In the genomic region with DNA sequence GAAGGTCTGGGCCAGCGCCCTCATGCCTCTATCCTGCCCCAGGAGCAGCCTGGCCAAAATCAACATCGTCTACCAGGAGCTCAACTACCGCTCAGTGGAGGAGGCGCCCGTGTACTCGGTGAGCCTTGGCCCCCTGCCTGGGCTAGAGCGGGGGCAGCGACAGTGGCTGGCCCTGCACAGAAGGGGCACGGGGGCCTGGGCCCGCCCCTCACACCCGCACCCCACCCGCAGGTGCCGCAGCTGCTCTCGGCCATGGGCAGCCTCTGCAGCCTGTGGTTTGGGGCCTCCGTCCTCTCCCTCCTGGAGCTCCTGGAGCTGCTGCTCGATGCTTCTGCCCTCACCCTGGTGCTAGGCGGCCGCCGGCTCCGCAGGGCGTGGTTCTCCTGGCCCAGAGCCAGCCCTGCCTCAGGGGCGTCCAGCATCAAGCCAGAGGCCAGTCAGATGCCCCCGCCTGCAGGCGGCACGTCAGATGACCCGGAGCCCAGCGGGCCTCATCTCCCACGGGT, we compare ENCODE assay signal across 1 cellular context.
TF ChIP-seq lines count a peak whose summit lies in the region.

No MANE protein-coding gene starts in this region.

TF ChIP-seq in H1, 55 proteins besides CTCF, POLR2A, EP300 and RAD21:
- TF ChIP-seq ATF3 (IDR thresholded peaks at IDR 0.05; ENCODE audit: insufficient read depth, low read depth, low read length), result no peak
- no peak for TF ChIP-seq BRCA1 (IDR thresholded peaks at IDR 0.05; ENCODE audit: low read depth, low read length)
- no peak for TF ChIP-seq RBBP5 (IDR thresholded peaks at IDR 0.05; ENCODE audit: borderline replicate concordance, low read depth, low read length)
- TF ChIP-seq BACH1 (IDR thresholded peaks at IDR 0.05; ENCODE audit: low read length), result no peak
- no peak for TF ChIP-seq SP4 (IDR thresholded peaks at IDR 0.05; ENCODE audit: low read length)
- TF ChIP-seq KDM4A (IDR thresholded peaks at IDR 0.05; ENCODE audit: low read depth, low read length, severe bottlenecking), result no peak
- TF ChIP-seq GTF2F1 (IDR thresholded peaks at IDR 0.05; ENCODE audit: borderline replicate concordance, low read depth, low read length), result no peak
- no peak for TF ChIP-seq GABPA (IDR thresholded peaks at IDR 0.05; ENCODE audit: borderline replicate concordance, insufficient read depth, low read length)
- no peak for TF ChIP-seq PHF8 (conservative IDR thresholded peaks at IDR 0.05; ENCODE audit: low read depth, low read length)
- no peak for TF ChIP-seq CHD1 (IDR thresholded peaks at IDR 0.05; ENCODE audit: low read depth, low read length)
- TF ChIP-seq HDAC2 (IDR thresholded peaks at IDR 0.05; ENCODE audit: borderline replicate concordance in 1 of 2, low read depth in 2 of 2, low read length in 2 of 2), result no peak
- TF ChIP-seq TAF1 (IDR thresholded peaks at IDR 0.05; ENCODE audit: low read depth, low read length), result no peak
- no peak for TF ChIP-seq E2F6 (IDR thresholded peaks at IDR 0.05)
- no peak for TF ChIP-seq CEBPB (IDR thresholded peaks at IDR 0.05; ENCODE audit: low read depth, low read length)
- no peak for TF ChIP-seq RNF2 (IDR thresholded peaks at IDR 0.05; ENCODE audit: borderline replicate concordance, low read depth, low read length, missing control alignments, poor library complexity, severe bottlenecking)
